ENCODE assay signal across 9 cellular contexts in genomic region chr14:89912667-89913211, GRCh38. TPM values are rescaled to one million over a fixed set of nuclear protein-coding genes. Genes with fewer than 3 reads are reported as not detected.
DNase-seq lines count a peak whose midpoint lies in the region; ATAC-seq and TF ChIP-seq lines count a peak whose summit lies in the region.
"Had no signal": no experiment of that assay in that cellular context is flagged by ENCODE, and none has a peak within 500 bp of the region (broad histone marks: within the 10 kb centered on the region; RNA-seq: fewer than 3 reads in every experiment).

No MANE protein-coding gene starts in this region.

- H3K4me1 ChIP-seq in heart left ventricle, result peaks cover 0 to 12% (median 0%) of the 10 kb centered on the region in 12 donors
- H3K4me1 ChIP-seq in left ventricle myocardium inferior, result peaks cover 6% of the 10 kb centered on the region

- intact Hi-C loops in heart left ventricle (cut with DNase I) (loop anchor here in 8 of 10 donors (5.0 to 10.0 kb wide), 9 partner anchors 488 to 1248 kb away; partner anchors contain the start of gene FOXN3 (in 2 of the 8)), left ventricle myocardium inferior (cut with micrococcal nuclease) (loop anchor here (5.0 kb wide), 1 partner anchor 870 kb away; no protein-coding TSS in a partner anchor)

- H3K27me3 ChIP-seq in heart left ventricle (no peaks in the 10 kb centered on the region), left ventricle myocardium inferior (ENCODE audit: low read depth) (no peaks in the 10 kb centered on the region)

- ATAC-seq in heart left ventricle (peak in 3 of 4 donors; percentile 52 to 80 (median 79)), HG03520 (IDR thresholded peaks at IDR 0.05; ENCODE audit: unreplicated experiment) (no peak), GM19351 (IDR thresholded peaks at IDR 0.05; ENCODE audit: unreplicated experiment) (no peak)
- ATAC-seq: CD8-positive, alpha-beta T cell had no signal

- TF ChIP-seq POLR2A in heart left ventricle (IDR thresholded peaks at IDR 0.05), result no peak

- DNase-seq in heart left ventricle (no peak), left ventricle myocardium inferior (no peak), caudate nucleus (lab: John Stamatoyannopoulos, UW) (peak in 30 of 61 donors; percentile 4 to 69 (median 25)), lung microvascular endothelial cell (ENCODE audit: low read depth in 2 of 2) (peak; percentile 83 to 96), NCI-H2029 treated with DMSO at 0.1 percent for 48 hours (lab: John Stamatoyannopoulos, UW) (no peak)
- no peak for DNase-seq in activated CD4-positive, CD25-positive, alpha-beta regulatory T cell (lab: John Stamatoyannopoulos, UW)
- DNase-seq: CD8-positive, alpha-beta T cell had no signal

- H3K9me3 ChIP-seq in heart left ventricle, result no peaks in the 10 kb centered on the region
- no peaks in the 10 kb centered on the region for H3K9me3 ChIP-seq in left ventricle myocardium inferior (replicated peaks)

- H3K36me3 ChIP-seq in heart left ventricle, result no peaks in the 10 kb centered on the region
- no peaks in the 10 kb centered on the region for H3K36me3 ChIP-seq in left ventricle myocardium inferior

- WGBS in heart left ventricle, 4 donors, result 63 to 67% (median 66%) methylated on average over 9 of the region's 9 CpGs

- TF ChIP-seq CTCF in heart left ventricle (IDR thresholded peaks at IDR 0.05) (no peak), left ventricle myocardium inferior (IDR thresholded peaks at IDR 0.05; ENCODE audit: borderline replicate concordance) (no peak)

- H3K27ac ChIP-seq in heart left ventricle (no peak overlapping the region), left ventricle myocardium inferior (replicated peaks) (no peak overlapping the region), caudate nucleus (ENCODE audit: low read depth, low read length) (peak overlapping the region; percentile 90)

- H3K4me3 ChIP-seq in heart left ventricle (no peak overlapping the region), left ventricle myocardium inferior (no peak overlapping the region)

RNA-seq across cellular contexts. Expression of gene EFCAB11, which starts 41.8 kb away (rescaled TPM):
- total RNA-seq in heart left ventricle (1 to 10 TPM in 8 of 9 donors, under 1 TPM in 1; 0.79 to 4.6 (median 3.3) TPM), left ventricle myocardium inferior (2.2 TPM), lung microvascular endothelial cell (1.8 and 2.2 TPM in 2 replicates)
- 1 to 10 TPM; 2.0 to 3.3 TPM for polyA plus RNA-seq in heart left ventricle

RNA-seq across cellular contexts. Expression of gene TDP1, which starts 43.0 kb away (rescaled TPM):
- total RNA-seq in heart left ventricle, result 1 to 10 TPM; 1.1 to 9.0 (median 4.1) TPM
- polyA plus RNA-seq in heart left ventricle, result 1 to 10 TPM; 1.0 to 5.5 TPM
- 3.4 TPM for total RNA-seq in left ventricle myocardium inferior
- total RNA-seq in lung microvascular endothelial cell, result 7.9 and 13.1 TPM in 2 replicates

Comparison
In these comparisons a context has a peak if more than half of its experiments do, and no peak if none do; other contexts are left out.
1. ATAC-seq: peak in heart left ventricle (3 of 4); none in HG03520 (single experiment) and GM19351 (single experiment).
2. DNase-seq: peak in lung microvascular endothelial cell (2 of 2); none in heart left ventricle (0 of 5), left ventricle myocardium inferior (single experiment), NCI-H2029 treated with DMSO at 0.1 percent for 48 hours (single experiment) and activated CD4-positive, CD25-positive, alpha-beta regulatory T cell (0 of 4).